In the genomic region with DNA sequence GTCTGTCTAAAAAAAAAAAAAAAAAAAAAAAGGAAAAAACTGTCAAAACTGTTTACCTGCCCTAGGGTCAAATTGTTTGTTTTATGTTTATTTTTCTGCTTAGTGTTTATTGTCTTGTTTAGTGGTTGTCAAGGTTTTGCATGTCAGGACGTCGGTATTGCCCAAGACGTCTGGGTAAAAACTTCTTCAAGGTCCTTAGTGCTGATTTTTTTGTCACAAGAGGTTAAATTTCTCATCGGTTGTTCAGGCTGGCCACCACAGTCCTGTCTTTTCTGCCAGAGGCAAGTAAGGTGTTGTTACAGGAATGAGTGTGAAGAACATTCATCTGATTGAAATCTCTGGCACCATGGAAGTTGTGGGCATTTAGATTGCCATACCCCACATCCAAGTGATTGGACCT, we compare ENCODE assay signal across 24 cellular contexts.
"Had no signal": no experiment of that assay in that cellular context is flagged by ENCODE, and none has a peak within 500 bp of the region (broad histone marks: within the 10 kb centered on the region; RNA-seq: fewer than 3 reads in every experiment).

No MANE protein-coding gene starts in this region.

- FAIRE-seq: kidney had no signal

- H3K9me3 ChIP-seq: breast epithelium, colonic mucosa, prostate gland, right atrium auricular region, upper lobe of right lung had no signal

- H3K36me3 ChIP-seq: breast epithelium, colonic mucosa, prostate gland, right atrium auricular region, thoracic aorta, upper lobe of right lung had no signal

- H3K27ac Mint-ChIP-seq: activated B cell treated with CpG ODN at 0.5 μM for 24 hours; activated CD4-positive, alpha-beta T cell treated with anti-CD3 and anti-CD28 coated beads for 36 hours; activated naive CD8-positive, alpha-beta T cell treated with anti-CD3 and anti-CD28 coated beads for 36 hours; activated T-helper 2 cell treated with anti-CD3 and anti-CD28 coated beads, Interferon-gamma antibody, Interleukin-2, Interleukin-4, amounts not matched to agents 10 μg/mL and 5 μg/mL and 100 μg/mL, durations not matched to agents 14 hours and 24 hours and 36 hours had no signal

- H3K27ac ChIP-seq: breast epithelium, colonic mucosa, epithelial cell of prostate, prostate gland, thoracic aorta, upper lobe of right lung had no signal

- ATAC-seq: activated CD4-positive, alpha-beta T cell treated with anti-CD3 and anti-CD28 coated beads for 36 hours; left lobe of liver; natural killer cell; upper lobe of right lung had no signal

- H3K27me3 ChIP-seq: breast epithelium, colonic mucosa, right atrium auricular region, upper lobe of right lung had no signal

- H3K4me1 Mint-ChIP-seq: activated B cell treated with CpG ODN at 0.5 μM for 24 hours; activated CD4-positive, alpha-beta T cell treated with anti-CD3 and anti-CD28 coated beads for 36 hours; natural killer cell had no signal

- H3K9me3 Mint-ChIP-seq: activated T-cell treated with anti-CD3 and anti-CD28 coated beads, Interleukin-2, amount 50 U/mL, for 24 hours; natural killer cell had no signal

- H3K4me1 ChIP-seq: breast epithelium, colonic mucosa, prostate gland, upper lobe of right lung had no signal

- H3K4me3 Mint-ChIP-seq: activated B cell treated with CpG ODN at 0.5 μM for 24 hours; activated CD4-positive, alpha-beta T cell treated with anti-CD3 and anti-CD28 coated beads for 36 hours; activated naive CD8-positive, alpha-beta T cell treated with anti-CD3 and anti-CD28 coated beads for 36 hours; activated T-cell treated with anti-CD3 and anti-CD28 coated beads, Interleukin-2, amount 50 U/mL, for 24 hours; natural killer cell had no signal

- DNase-seq: activated B cell treated with CpG ODN at 0.5 μM for 24 hours; activated CD4-positive, alpha-beta T cell treated with anti-CD3 and anti-CD28 coated beads for 36 hours; activated CD4-positive, alpha-beta T cell treated with anti-CD3 and anti-CD28 coated beads, Interleukin-2, amount 50 U/mL, for 4 hours; activated CD8-positive, alpha-beta memory T cell treated with anti-CD3 and anti-CD28 coated beads for 24 hours; activated CD8-positive, alpha-beta memory T cell treated with anti-CD3 and anti-CD28 coated beads, Interleukin-2, amount 50 U/mL, for 4 hours; activated naive CD4-positive, alpha-beta T cell; activated naive CD8-positive, alpha-beta T cell treated with anti-CD3 and anti-CD28 coated beads for 36 hours; activated T-cell treated with anti-CD3 and anti-CD28 coated beads, Interleukin-2, amount 50 U/mL, for 24 hours; colonic mucosa; foreskin fibroblast; kidney; natural killer cell; stimulated activated CD4-positive, alpha-beta T cell treated with anti-CD3 and anti-CD28 coated beads, Interleukin-4, amount 100 ng/mL, for 24 hours; stimulated activated naive CD4-positive, alpha-beta T cell treated with Interleukin-2 at 50 U/mL for 16 hours; T-helper 9 cell; upper lobe of right lung had no signal

- H3K4me3 ChIP-seq: breast epithelium, colonic mucosa, lung, prostate gland, right atrium auricular region, thoracic aorta, upper lobe of right lung had no signal

- H3K36me3 Mint-ChIP-seq: natural killer cell had no signal

- H3K27me3 Mint-ChIP-seq: activated B cell treated with CpG ODN at 0.5 μM for 24 hours; activated CD4-positive, alpha-beta T cell treated with anti-CD3 and anti-CD28 coated beads for 36 hours; activated naive CD8-positive, alpha-beta T cell treated with anti-CD3 and anti-CD28 coated beads for 36 hours; activated T-cell treated with anti-CD3 and anti-CD28 coated beads, Interleukin-2, amount 50 U/mL, for 24 hours had no signal
